ENCODE assay signal across 9 cellular contexts in genomic region chr21:20999567-21000169, GRCh38. TPM values are rescaled to one million over a fixed set of nuclear protein-coding genes. Genes with fewer than 3 reads are reported as not detected.
DNase-seq lines count a peak whose midpoint lies in the region; ATAC-seq and TF ChIP-seq lines count a peak whose summit lies in the region.
"Had no signal": no experiment of that assay in that cellular context is flagged by ENCODE, and none has a peak within 500 bp of the region (broad histone marks: within the 10 kb centered on the region; RNA-seq: fewer than 3 reads in every experiment).

No MANE protein-coding gene starts in this region.

- H3K27ac ChIP-seq in parathyroid adenoma: no peak overlapping the region
- H3K27ac ChIP-seq: SJSA1 had no signal

- TF ChIP-seq CTCF in parathyroid adenoma (IDR thresholded peaks at IDR 0.05): peak; percentile 19

- no peak overlapping the region for H3K4me2 ChIP-seq in parathyroid adenoma (ENCODE audit: low read length)

- no peaks in the 10 kb centered on the region for H3K9me3 ChIP-seq in parathyroid adenoma (ENCODE audit: control insufficient read depth, low read length)
- H3K9me3 ChIP-seq: SJSA1 had no signal

- no peaks in the 10 kb centered on the region for H3K36me3 ChIP-seq in parathyroid adenoma (ENCODE audit: control insufficient read depth, insufficient read depth, low read length)
- H3K36me3 ChIP-seq: SJSA1 had no signal

- no peaks in the 10 kb centered on the region for H3K79me2 ChIP-seq in parathyroid adenoma

- no peak overlapping the region for H3K9ac ChIP-seq in parathyroid adenoma

- no peak overlapping the region for H3K4me3 ChIP-seq in parathyroid adenoma (ENCODE audit: low read depth, low read length)
- H3K4me3 ChIP-seq: SJSA1 had no signal

- no peaks in the 10 kb centered on the region for H3K27me3 ChIP-seq in parathyroid adenoma (ENCODE audit: control insufficient read depth, insufficient read depth, low read length)

- no peak overlapping the region for H2AFZ ChIP-seq in parathyroid adenoma

- no peak for ATAC-seq in GM21526 (IDR thresholded peaks at IDR 0.05; ENCODE audit: low FRiP score, unreplicated experiment)

- no peaks in the 10 kb centered on the region for H3K4me1 ChIP-seq in parathyroid adenoma
- H3K4me1 ChIP-seq: SJSA1 had no signal

- DNase-seq in COLO668 (lab: John Stamatoyannopoulos, UW; ENCODE audit: unreplicated experiment): peak; percentile 9
- DNase-seq in H4 (ENCODE audit: low spot score): peak; percentile 59
- DNase-seq in NCI-H460 (ENCODE audit: extremely low read depth, low read depth): peak; percentile 55
- DNase-seq in activated T-cell treated with anti-CD3 and anti-CD28 coated beads, Interleukin-2, amount 50 U/mL, for 1 hour: peak; percentile 20
- DNase-seq in globus pallidus (ENCODE audit: low spot score): peak; percentile 84
- DNase-seq in LoVo (ENCODE audit: low spot score): no peak

RNA-seq across cellular contexts. Expression of gene NCAM2, which starts 1.5 kb away (rescaled TPM):
- 7.1 and 9.8 TPM in 2 replicates for total RNA-seq in H4 (2014; rRNA removed; shearing (Covaris generic))
- 14.0 and 16.7 TPM in 2 replicates for total RNA-seq in NCI-H460 (2014; rRNA removed; shearing (Covaris generic))
- polyA plus RNA-seq in NCI-H460 (2014; cell fraction: nucleus; rRNA removed): 4.9 and 7.8 TPM in 2 replicates
- total RNA-seq: SJSA1 had no signal
